Comparison of ENCODE assay signal across 14 cellular contexts in the genomic region with DNA sequence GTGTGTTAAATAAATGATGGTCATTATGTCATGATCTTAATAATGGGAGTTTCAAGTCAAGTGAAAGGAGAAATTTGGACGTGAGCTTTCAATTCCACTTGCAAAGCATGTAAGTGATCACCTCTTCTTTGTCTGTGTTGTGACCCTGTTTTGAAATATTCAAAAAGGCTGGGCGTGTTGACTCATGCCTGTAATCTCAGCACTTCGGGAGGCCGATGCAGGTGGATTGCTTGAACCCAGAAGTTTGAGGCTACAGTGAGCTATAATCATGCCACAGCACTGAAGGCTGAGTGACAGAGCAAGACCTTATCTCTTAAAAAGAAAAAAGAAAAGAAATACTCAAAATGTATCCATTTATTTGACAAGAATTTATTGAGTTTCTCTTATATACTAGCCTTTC. TPM values are rescaled to one million over a fixed set of nuclear protein-coding genes. Genes with fewer than 3 reads are reported as not detected.
DNase-seq lines count a peak whose midpoint lies in the region; ATAC-seq and TF ChIP-seq lines count a peak whose summit lies in the region.
"Had no signal": no experiment of that assay in that cellular context is flagged by ENCODE, and none has a peak within 500 bp of the region (broad histone marks: within the 10 kb centered on the region; RNA-seq: fewer than 3 reads in every experiment).

No MANE protein-coding gene starts in this region.

- H3K27ac ChIP-seq in stomach, result no peak overlapping the region
- H3K27ac ChIP-seq: heart left ventricle, VCaP had no signal

- intact Hi-C loops in left colon (cut with DNase I, micrococcal nuclease) (loop anchor here in 1 of 2 donors (10.0 kb wide), 1 partner anchor 357 kb away; a partner anchor contains a TSS), stomach (cut with DNase I; ENCODE audit: low total_unique reads) (loop anchor here (10.0 kb wide), 2 partner anchors 267 to 357 kb away; a partner anchor contains a TSS)

- TF ChIP-seq POLR2A in stomach (IDR thresholded peaks at IDR 0.05), result no peak

- no peaks in the 10 kb centered on the region for H3K36me3 ChIP-seq in stomach
- H3K36me3 ChIP-seq: heart left ventricle had no signal

- no peaks in the 10 kb centered on the region for H3K27me3 ChIP-seq in stomach
- H3K27me3 ChIP-seq: heart left ventricle had no signal

- no peaks in the 10 kb centered on the region for H3K9me3 ChIP-seq in stomach
- H3K9me3 ChIP-seq: heart left ventricle had no signal

- H3K4me1 ChIP-seq in stomach, result no peaks in the 10 kb centered on the region

- no peak for TF ChIP-seq EP300 in stomach (IDR thresholded peaks at IDR 0.05)

- DNase-seq in GM12865 (ENCODE audit: low read depth), result peak; percentile 69
- DNase-seq in left colon, result no peak
- no peak for DNase-seq in stomach
- DNase-seq in NCI-H1436 treated with DMSO at 0.1 percent for 48 hours (lab: John Stamatoyannopoulos, UW), result no peak
- DNase-seq: aorta, heart left ventricle, left ventricle myocardium superior, NCI-H510A, SIG-M5 had no signal

- ATAC-seq in GM18870 (IDR thresholded peaks at IDR 0.05; ENCODE audit: unreplicated experiment), result peak; percentile 46
- ATAC-seq in GM21786 (IDR thresholded peaks at IDR 0.05; ENCODE audit: unreplicated experiment), result peak; percentile 64
- peak; percentile 29 for ATAC-seq in HG03469 (IDR thresholded peaks at IDR 0.05; ENCODE audit: unreplicated experiment)
- ATAC-seq in left colon, result no peak
- ATAC-seq in HG03342 (IDR thresholded peaks at IDR 0.05; ENCODE audit: unreplicated experiment), result no peak
- ATAC-seq: heart left ventricle, left ventricle myocardium superior had no signal

- 52 to 73% (median 56%) methylated on average over 4 of the region's 4 CpGs for WGBS in stomach, 5 donors

- H3K4me3 ChIP-seq in GM12865 (ENCODE audit: low read depth, low read length), result no peak overlapping the region
- H3K4me3 ChIP-seq in stomach, result no peak overlapping the region
- H3K4me3 ChIP-seq: heart left ventricle had no signal

- TF ChIP-seq CTCF in GM12865 (IDR thresholded peaks at IDR 0.05; ENCODE audit: insufficient read depth, low read depth, low read length, missing control alignments) (no peak), stomach (IDR thresholded peaks at IDR 0.05) (no peak)

RNA-seq across cellular contexts. Expression of a gene that starts 32.9 kb away (rescaled TPM):
- total RNA-seq in left colon, result 10 to 100 TPM; 18.0 to 19.0 TPM
- 10 to 100 TPM; 18.8 to 42.4 (median 23.9) TPM for total RNA-seq in stomach
- polyA plus RNA-seq in stomach, result 10 to 100 TPM; 11.8 to 17.6 (median 12.8) TPM

Comparison
In these comparisons a context has a peak if more than half of its experiments do, and no peak if none do; other contexts are left out.
1. ATAC-seq: peak in GM18870 (single experiment), GM21786 (single experiment) and HG03469 (single experiment); none in left colon (single experiment) and HG03342 (single experiment).